ENCODE assay signal across 9 cellular contexts in the genomic region with DNA sequence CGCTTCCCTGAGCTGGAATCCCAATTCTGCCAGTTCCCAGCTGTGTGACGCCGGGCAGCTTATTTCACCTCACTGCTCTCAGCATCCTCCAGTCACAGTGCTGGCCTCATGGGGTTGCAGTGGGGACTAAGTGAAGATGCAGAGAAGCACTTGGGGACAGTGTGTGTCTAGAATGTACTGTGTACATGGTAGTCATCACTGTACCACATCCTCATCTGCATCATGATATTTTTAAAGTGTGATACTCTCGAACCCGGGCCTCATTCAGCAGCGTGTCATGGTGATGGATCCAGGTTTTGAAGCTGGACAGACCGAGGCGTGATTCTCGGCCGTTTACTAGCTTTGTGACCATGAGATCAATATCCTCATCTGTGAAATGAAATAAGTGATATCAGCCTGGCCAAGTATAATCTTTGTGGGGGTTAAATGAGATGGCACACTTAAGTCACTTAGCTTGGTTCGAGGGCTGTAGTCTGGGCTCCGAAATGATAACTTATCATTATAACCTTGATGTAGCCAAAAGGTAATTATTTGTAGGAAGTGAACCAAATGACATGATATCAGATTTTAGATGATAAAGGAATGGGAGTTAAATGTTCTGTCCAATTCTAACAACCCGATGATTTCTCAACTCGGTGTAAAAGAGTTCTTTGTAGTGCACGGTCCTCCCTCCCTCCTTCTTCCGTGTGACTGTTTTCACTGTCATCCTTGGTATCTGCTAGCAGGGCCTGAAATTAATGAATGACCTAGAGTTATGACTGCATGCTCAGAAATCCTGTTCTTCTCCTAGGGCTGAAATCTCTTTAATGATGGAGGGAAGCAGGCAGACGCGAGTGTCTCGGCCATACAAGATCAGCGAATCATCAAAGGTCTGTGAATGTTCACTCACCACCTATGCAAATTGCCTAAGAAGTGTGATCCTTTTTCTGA. TPM values are rescaled to one million over a fixed set of nuclear protein-coding genes. Genes with fewer than 3 reads are reported as not detected.
A peak's percentile ranks its signal among the peaks of the same experiment; 100 is the strongest.
DNase-seq lines count a peak whose midpoint lies in the region; ATAC-seq and TF ChIP-seq lines count a peak whose summit lies in the region.
"Had no signal": no experiment of that assay in that cellular context is flagged by ENCODE, and none has a peak within 500 bp of the region (broad histone marks: within the 10 kb centered on the region; RNA-seq: fewer than 3 reads in every experiment).

No MANE protein-coding gene starts in this region.

- no peak for ATAC-seq in CD4-positive, alpha-beta T cell (ENCODE audit: poor library complexity)
- no peak for ATAC-seq in natural killer cell
- ATAC-seq in GM18511 (IDR thresholded peaks at IDR 0.05; ENCODE audit: unreplicated experiment), result no peak
- ATAC-seq in GM19397 (IDR thresholded peaks at IDR 0.05; ENCODE audit: unreplicated experiment), result no peak
- no peak for ATAC-seq in GM18861 (IDR thresholded peaks at IDR 0.05; ENCODE audit: unreplicated experiment)

- H3K27me3 Mint-ChIP-seq in CD4-positive, alpha-beta T cell, result no peaks in the 10 kb centered on the region
- H3K27me3 Mint-ChIP-seq in IgD-negative memory B cell, result no peaks in the 10 kb centered on the region
- H3K27me3 Mint-ChIP-seq in chondrocyte (ENCODE audit: low read depth), result peaks cover 2% of the 10 kb centered on the region
- peaks cover 0 to 4% of the 10 kb centered on the region in 2 donors for H3K27me3 Mint-ChIP-seq in natural killer cell (ENCODE audit: low read depth in 2 of 2)
- H3K27me3 Mint-ChIP-seq in CD14-positive monocyte (ENCODE audit: low read depth in 3 of 3), result peaks cover 0 to 7% (median 4%) of the 10 kb centered on the region in 3 donors

- peaks cover 68% of the 10 kb centered on the region for H3K4me1 Mint-ChIP-seq in CD4-positive, alpha-beta T cell (ENCODE audit: low read depth)
- peaks cover 13 to 41% (median 17%) of the 10 kb centered on the region in 3 donors for H3K4me1 Mint-ChIP-seq in IgD-negative memory B cell
- peaks cover 29% of the 10 kb centered on the region for H3K4me1 Mint-ChIP-seq in chondrocyte (ENCODE audit: low read depth)
- H3K4me1 Mint-ChIP-seq in natural killer cell, result peaks cover 32 to 56% of the 10 kb centered on the region in 2 donors
- H3K4me1 Mint-ChIP-seq in CD14-positive monocyte, result peaks cover 23% of the 10 kb centered on the region

- no peak for TF ChIP-seq CTCF in CD4-positive, alpha-beta T cell (IDR thresholded peaks at IDR 0.05)
- no peak for TF ChIP-seq CTCF in chondrocyte (IDR thresholded peaks at IDR 0.05)
- TF ChIP-seq CTCF in natural killer cell (IDR thresholded peaks at IDR 0.05), result no peak
- TF ChIP-seq CTCF in CD14-positive monocyte (IDR thresholded peaks at IDR 0.05), result no peak

- DNase-seq in CD4-positive, alpha-beta T cell, result no peak
- DNase-seq in chondrocyte (ENCODE audit: low spot score) (no peak), natural killer cell (no peak), CD14-positive monocyte (ENCODE audit: low spot score) (no peak)
- DNase-seq: SHP77 treated with DMSO at 0.1 percent for 48 hours had no signal

- CTCF ChIA-PET in CD4-positive, alpha-beta T cell (lab: Charles Lee), result interaction anchor here (0.5 kb wide), 1 partner anchor 28 kb away, joined by 3 read pairs; no protein-coding TSS in a partner anchor

- no peaks in the 10 kb centered on the region for H3K9me3 Mint-ChIP-seq in CD4-positive, alpha-beta T cell
- H3K9me3 Mint-ChIP-seq in IgD-negative memory B cell (no peaks in the 10 kb centered on the region), chondrocyte (ENCODE audit: low read depth) (no peaks in the 10 kb centered on the region), natural killer cell (no peaks in the 10 kb centered on the region), CD14-positive monocyte (no peaks in the 10 kb centered on the region)

- H3K27ac Mint-ChIP-seq in CD4-positive, alpha-beta T cell, result peak overlapping the region; percentile 78
- H3K27ac Mint-ChIP-seq in IgD-negative memory B cell (peak overlapping the region; percentile 77 to 81 (median 79)), chondrocyte (ENCODE audit: unreplicated experiment) (peak overlapping the region; percentile 70), natural killer cell (peak overlapping the region; percentile 66 to 86), CD14-positive monocyte (peak overlapping the region in 1 of 7 donors; percentile 70)

- peaks cover 65% of the 10 kb centered on the region for H3K36me3 Mint-ChIP-seq in CD4-positive, alpha-beta T cell (ENCODE audit: low read depth)
- no peaks in the 10 kb centered on the region for H3K36me3 Mint-ChIP-seq in IgD-negative memory B cell
- H3K36me3 Mint-ChIP-seq in chondrocyte (ENCODE audit: low read depth), result peaks cover 9% of the 10 kb centered on the region
- H3K36me3 Mint-ChIP-seq in natural killer cell, result no peaks in the 10 kb centered on the region
- H3K36me3 Mint-ChIP-seq in CD14-positive monocyte, result peaks cover 42 to 48% of the 10 kb centered on the region in 2 donors

- POLR2A ChIA-PET in CD4-positive, alpha-beta T cell (lab: Charles Lee), result interaction anchor here (2.8 kb wide), 1 partner anchor 13 kb away, joined by 11 read pairs; no protein-coding TSS in a partner anchor

- H3K4me3 Mint-ChIP-seq in CD4-positive, alpha-beta T cell, result peak overlapping the region; percentile 72
- H3K4me3 Mint-ChIP-seq in IgD-negative memory B cell, result peak overlapping the region; percentile 68 to 93 (median 84)
- H3K4me3 Mint-ChIP-seq in chondrocyte (ENCODE audit: unreplicated experiment), result peak overlapping the region; percentile 31
- H3K4me3 Mint-ChIP-seq in natural killer cell, result peak overlapping the region; percentile 67
- no peak overlapping the region for H3K4me3 Mint-ChIP-seq in CD14-positive monocyte

- intact Hi-C loops in CD4-positive, alpha-beta T cell (cut with DNase I, micrococcal nuclease), result no loop called here
- intact Hi-C loops in natural killer cell (cut with micrococcal nuclease), result no loop called here
- intact Hi-C loops in CD14-positive monocyte (cut with micrococcal nuclease), result loop anchor here in 1 of 2 donors (1.0 kb wide), 1 partner anchor 9 kb away; no protein-coding TSS in a partner anchor

- H3K27ac ChIP-seq in CD4-positive, alpha-beta T cell (ENCODE audit: low read depth, low read length), result no peak overlapping the region

- no peaks in the 10 kb centered on the region for H3K9me3 ChIP-seq in CD4-positive, alpha-beta T cell (ENCODE audit: control insufficient read depth, low read length)

- H3K27me3 ChIP-seq in CD4-positive, alpha-beta T cell (ENCODE audit: control insufficient read depth, insufficient read depth, low read length), result no peaks in the 10 kb centered on the region

RNA-seq across cellular contexts. Expression of gene KLHL36, which starts 2.0 kb away (rescaled TPM):
- 10 to 100 TPM; 76.6 to 78.6 TPM for total RNA-seq in CD4-positive, alpha-beta T cell
- polyA plus RNA-seq in IgD-negative memory B cell, result 34.1 TPM
- 40.2 to 43.8 TPM (median 42.4 TPM) in 3 replicates for total RNA-seq in chondrocyte
- total RNA-seq in natural killer cell, result 10 to 100 TPM; 47.2 to 62.3 (median 60.5) TPM
- 10 to 100 TPM; 12.1 to 14.2 TPM for polyA plus RNA-seq in CD14-positive monocyte

RNA-seq across cellular contexts. Expression of gene COTL1, which starts 32.4 kb away (rescaled TPM):
- total RNA-seq in CD4-positive, alpha-beta T cell, result 100 to 1,000 TPM; 179 to 181 TPM
- polyA plus RNA-seq in IgD-negative memory B cell, result 725 TPM
- total RNA-seq in chondrocyte, result 27.4 to 57.6 TPM (median 52.8 TPM) in 3 replicates
- total RNA-seq in natural killer cell, result 100 to 1,000 TPM in 2 of 3 donors, 10 to 100 TPM in 1; 43.7 to 187 (median 116) TPM
- polyA plus RNA-seq in CD14-positive monocyte, result 1,000 to 10,000 TPM; 1,643 to 1,843 TPM

RNA-seq across cellular contexts. Expression of gene USP10, which starts 49.5 kb away (rescaled TPM):
- total RNA-seq in CD4-positive, alpha-beta T cell, result 100 to 1,000 TPM in 1 of 2 experiments, 10 to 100 TPM in 1; 99.3 to 106 TPM
- polyA plus RNA-seq in IgD-negative memory B cell (95.8 TPM), CD14-positive monocyte (100 to 1,000 TPM in 1 of 2 donors, 10 to 100 TPM in 1; 90.9 to 115 TPM)
- total RNA-seq in chondrocyte (43.0 to 59.3 TPM (median 43.4 TPM) in 3 replicates), natural killer cell (100 to 1,000 TPM in 2 of 3 donors, 10 to 100 TPM in 1; 78.4 to 103 (median 100) TPM)

Comparison
In these comparisons a context has a peak if more than half of its experiments do, and no peak if none do; other contexts are left out.
1. H3K4me3 Mint-ChIP-seq: peak in CD4-positive, alpha-beta T cell (single experiment), IgD-negative memory B cell (4 of 4), chondrocyte (single experiment) and natural killer cell (single experiment); none in CD14-positive monocyte (0 of 2).